Comparison of ENCODE assay signal across 1 cellular context in the genomic region with DNA sequence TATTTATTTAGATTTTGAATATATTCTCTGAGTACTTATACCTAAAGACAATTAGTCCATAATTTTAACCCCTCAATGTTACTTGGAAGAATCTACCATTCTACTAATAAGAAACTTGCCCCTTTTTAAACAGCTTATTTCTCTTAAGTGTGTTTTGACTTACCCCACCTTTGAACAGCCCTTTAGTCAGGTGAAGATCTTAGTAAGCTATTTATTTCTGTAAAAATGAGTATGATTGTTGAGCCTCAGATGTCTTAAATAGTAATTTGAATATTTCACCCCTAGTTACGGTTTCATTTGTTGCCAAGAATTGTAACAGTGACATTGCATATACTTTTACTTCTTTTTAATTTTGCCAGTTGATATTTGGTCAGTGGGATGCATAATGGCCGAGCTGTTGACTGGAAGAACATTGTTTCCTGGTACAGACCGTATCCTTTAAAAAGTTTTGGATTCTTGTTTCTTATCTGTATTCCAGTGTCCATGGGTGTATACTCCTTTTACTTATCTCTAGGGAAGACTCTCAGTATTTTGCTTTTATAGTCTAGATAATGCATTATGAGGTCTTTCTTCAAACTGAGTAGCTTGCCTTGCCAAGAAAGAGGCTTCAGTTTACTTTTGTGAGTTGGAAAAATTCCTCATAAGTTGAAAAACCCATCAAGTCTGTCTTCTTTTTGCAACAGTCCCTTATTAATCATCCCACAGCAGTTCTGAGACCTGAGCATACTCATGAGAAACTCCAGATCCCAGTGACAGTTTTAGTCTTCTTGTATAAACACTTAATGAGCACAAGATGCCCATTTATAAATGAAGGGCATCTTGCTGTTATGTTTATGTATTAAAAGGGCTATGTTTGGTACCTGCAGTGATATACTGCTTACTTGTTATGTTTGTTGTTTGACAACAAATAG.
A peak's percentile ranks its signal among the peaks of the same experiment; 100 is the strongest.
TF ChIP-seq lines count a peak whose summit lies in the region.

No MANE protein-coding gene starts in this region.

TF ChIP-seq in K562, 482 proteins besides CTCF, POLR2A, EP300 and RAD21:
- 0 out of 2 replicates have a peak, but pooled peaks have one; percentile 19 for TF ChIP-seq SOX6 (IDR thresholded peaks at IDR 0.05)
- peak; percentile 62 for TF ChIP-seq CBFA2T3 (IDR thresholded peaks at IDR 0.05)
- peak in 1 of 2 experiments; percentile 28; a peak in 1 of 4 replicates for TF ChIP-seq KDM1A (IDR thresholded peaks at IDR 0.05)
- TF ChIP-seq, protein P1, sequence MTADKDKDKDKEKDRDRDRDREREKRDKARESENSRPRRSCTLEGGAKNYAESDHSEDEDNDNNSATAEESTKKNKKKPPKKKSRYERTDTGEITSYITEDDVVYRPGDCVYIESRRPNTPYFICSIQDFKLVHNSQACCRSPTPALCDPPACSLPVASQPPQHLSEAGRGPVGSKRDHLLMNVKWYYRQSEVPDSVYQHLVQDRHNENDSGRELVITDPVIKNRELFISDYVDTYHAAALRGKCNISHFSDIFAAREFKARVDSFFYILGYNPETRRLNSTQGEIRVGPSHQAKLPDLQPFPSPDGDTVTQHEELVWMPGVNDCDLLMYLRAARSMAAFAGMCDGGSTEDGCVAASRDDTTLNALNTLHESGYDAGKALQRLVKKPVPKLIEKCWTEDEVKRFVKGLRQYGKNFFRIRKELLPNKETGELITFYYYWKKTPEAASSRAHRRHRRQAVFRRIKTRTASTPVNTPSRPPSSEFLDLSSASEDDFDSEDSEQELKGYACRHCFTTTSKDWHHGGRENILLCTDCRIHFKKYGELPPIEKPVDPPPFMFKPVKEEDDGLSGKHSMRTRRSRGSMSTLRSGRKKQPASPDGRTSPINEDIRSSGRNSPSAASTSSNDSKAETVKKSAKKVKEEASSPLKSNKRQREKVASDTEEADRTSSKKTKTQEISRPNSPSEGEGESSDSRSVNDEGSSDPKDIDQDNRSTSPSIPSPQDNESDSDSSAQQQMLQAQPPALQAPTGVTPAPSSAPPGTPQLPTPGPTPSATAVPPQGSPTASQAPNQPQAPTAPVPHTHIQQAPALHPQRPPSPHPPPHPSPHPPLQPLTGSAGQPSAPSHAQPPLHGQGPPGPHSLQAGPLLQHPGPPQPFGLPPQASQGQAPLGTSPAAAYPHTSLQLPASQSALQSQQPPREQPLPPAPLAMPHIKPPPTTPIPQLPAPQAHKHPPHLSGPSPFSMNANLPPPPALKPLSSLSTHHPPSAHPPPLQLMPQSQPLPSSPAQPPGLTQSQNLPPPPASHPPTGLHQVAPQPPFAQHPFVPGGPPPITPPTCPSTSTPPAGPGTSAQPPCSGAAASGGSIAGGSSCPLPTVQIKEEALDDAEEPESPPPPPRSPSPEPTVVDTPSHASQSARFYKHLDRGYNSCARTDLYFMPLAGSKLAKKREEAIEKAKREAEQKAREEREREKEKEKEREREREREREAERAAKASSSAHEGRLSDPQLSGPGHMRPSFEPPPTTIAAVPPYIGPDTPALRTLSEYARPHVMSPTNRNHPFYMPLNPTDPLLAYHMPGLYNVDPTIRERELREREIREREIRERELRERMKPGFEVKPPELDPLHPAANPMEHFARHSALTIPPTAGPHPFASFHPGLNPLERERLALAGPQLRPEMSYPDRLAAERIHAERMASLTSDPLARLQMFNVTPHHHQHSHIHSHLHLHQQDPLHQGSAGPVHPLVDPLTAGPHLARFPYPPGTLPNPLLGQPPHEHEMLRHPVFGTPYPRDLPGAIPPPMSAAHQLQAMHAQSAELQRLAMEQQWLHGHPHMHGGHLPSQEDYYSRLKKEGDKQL (CRISPR knock-in tag; IDR thresholded peaks at IDR 0.05; ENCODE audit: borderline replicate concordance) = no peak
- TF ChIP-seq TAL1 (IDR thresholded peaks at IDR 0.05) = no peak
- peak; percentile 34; the same call in 1 of the 2 replicates for TF ChIP-seq DPF2 (IDR thresholded peaks at IDR 0.05)
- TF ChIP-seq NCOR1 (IDR thresholded peaks at IDR 0.05) = peak; percentile 39; the same call in 1 of the 2 replicates
- TF ChIP-seq DDX20 (tag; IDR thresholded peaks at IDR 0.05; ENCODE audit: low read depth) = no peak
- TF ChIP-seq SRSF7 (optimal IDR thresholded peaks at IDR 0.05; ENCODE audit: low read depth, low read length) = no peak
- no peak for TF ChIP-seq SRSF9 (IDR thresholded peaks at IDR 0.05; ENCODE audit: borderline replicate concordance, low read depth, low read length)
- no peak for TF ChIP-seq ZNF436 (CRISPR knock-in tag; IDR thresholded peaks at IDR 0.05)
- TF ChIP-seq ARID1B (IDR thresholded peaks at IDR 0.05) = peak; percentile 54
- TF ChIP-seq CBFA2T2 (conservative IDR thresholded peaks at IDR 0.05) = peak; percentile 32; the same call in 1 of the 2 replicates
